Comparison of ENCODE assay signal across 1 cellular context in the genomic region with DNA sequence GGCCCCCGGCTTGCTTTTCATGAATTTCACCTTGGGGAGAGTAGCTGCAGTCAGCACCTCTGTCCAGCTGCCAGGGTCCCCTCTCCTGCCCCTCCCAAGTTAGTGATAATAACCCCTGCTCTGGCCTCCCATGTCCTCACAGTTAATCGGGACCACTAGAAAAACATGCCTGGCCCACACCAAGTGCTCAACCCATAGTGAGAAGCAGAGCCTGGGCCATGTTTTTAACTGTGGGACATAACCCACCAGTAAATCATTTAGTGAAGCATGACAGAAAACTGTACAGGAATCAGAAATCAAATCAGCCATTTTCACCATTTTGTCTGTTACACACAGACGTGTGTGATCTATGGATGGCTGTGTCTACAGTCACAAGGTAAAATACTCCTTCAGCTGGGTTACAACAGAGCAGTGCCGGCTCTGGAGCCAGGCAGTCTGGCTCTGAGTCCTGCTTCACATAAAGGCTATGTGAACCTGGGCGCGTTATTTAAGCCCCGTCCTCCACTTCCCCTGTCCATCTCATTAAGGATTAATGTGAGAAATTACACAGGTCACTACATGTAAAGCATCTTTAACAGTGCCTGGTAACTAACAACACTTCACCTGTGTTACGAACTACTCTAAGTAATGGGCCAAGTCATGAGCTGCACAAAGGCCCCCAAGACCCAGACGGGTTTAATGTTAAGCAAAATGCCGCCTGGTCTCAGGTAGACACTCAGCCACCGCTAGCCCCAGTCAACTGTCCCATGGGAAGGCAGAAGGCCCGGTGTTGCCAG.
TF ChIP-seq lines count a peak whose summit lies in the region.

No MANE protein-coding gene starts in this region.

TF ChIP-seq in IMR-90, 13 proteins besides CTCF, POLR2A, EP300 and RAD21:
- TF ChIP-seq SMC3 (IDR thresholded peaks at IDR 0.05; ENCODE audit: low read depth, low read length) (no peak), NFE2L2 (IDR thresholded peaks at IDR 0.05; ENCODE audit: low read depth, low read length) (no peak), FOS (IDR thresholded peaks at IDR 0.05; ENCODE audit: low read depth, low read length) (no peak), MAFK (IDR thresholded peaks at IDR 0.05; ENCODE audit: low read depth, low read length) (no peak), BHLHE40 (IDR thresholded peaks at IDR 0.05; ENCODE audit: low read depth, low read length) (no peak)
- TF ChIP-seq, protein P1, sequence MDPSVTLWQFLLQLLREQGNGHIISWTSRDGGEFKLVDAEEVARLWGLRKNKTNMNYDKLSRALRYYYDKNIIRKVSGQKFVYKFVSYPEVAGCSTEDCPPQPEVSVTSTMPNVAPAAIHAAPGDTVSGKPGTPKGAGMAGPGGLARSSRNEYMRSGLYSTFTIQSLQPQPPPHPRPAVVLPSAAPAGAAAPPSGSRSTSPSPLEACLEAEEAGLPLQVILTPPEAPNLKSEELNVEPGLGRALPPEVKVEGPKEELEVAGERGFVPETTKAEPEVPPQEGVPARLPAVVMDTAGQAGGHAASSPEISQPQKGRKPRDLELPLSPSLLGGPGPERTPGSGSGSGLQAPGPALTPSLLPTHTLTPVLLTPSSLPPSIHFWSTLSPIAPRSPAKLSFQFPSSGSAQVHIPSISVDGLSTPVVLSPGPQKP (IDR thresholded peaks at IDR 0.05; ENCODE audit: borderline replicate concordance, low read depth, low read length), result no peak
- TF ChIP-seq, protein P2, sequence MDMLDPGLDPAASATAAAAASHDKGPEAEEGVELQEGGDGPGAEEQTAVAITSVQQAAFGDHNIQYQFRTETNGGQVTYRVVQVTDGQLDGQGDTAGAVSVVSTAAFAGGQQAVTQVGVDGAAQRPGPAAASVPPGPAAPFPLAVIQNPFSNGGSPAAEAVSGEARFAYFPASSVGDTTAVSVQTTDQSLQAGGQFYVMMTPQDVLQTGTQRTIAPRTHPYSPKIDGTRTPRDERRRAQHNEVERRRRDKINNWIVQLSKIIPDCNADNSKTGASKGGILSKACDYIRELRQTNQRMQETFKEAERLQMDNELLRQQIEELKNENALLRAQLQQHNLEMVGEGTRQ (IDR thresholded peaks at IDR 0.05; ENCODE audit: low read depth, low read length), result no peak
